In the genomic region with DNA sequence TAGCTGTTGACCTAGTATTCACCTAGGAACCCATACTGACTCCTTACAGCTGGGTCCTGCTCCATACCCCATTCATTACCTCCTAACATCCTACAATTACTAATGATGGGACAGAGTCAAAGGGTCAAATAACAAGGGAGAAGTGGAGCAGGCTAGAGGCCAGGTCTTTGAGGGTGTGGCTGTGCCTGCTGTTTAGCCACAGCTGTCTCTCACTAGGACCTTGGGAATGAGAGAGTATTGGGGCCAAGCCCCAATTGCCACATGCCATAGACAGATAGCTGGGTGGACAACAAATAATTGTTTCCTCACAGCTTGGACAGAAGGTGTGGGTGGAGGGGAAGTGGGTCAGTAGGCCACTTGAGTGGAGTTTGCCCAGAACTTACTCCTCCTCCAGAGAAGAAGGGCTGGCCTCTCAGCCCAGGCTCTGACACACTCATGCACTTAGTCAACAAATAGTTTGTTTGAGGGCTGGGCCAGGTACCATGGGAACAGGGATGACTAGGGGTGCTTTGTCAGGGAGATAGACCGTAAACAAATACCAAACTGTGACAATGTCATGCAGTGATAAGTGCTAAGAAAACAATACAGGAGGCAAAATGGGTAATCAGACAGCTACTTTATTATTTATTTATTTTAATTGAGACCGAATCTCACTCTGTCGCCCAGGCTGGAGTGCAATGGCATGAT, we compare ENCODE assay signal across 10 cellular contexts. TPM values are rescaled to one million over a fixed set of nuclear protein-coding genes. Genes with fewer than 3 reads are reported as not detected.
DNase-seq lines count a peak whose midpoint lies in the region; ATAC-seq, FAIRE-seq and TF ChIP-seq lines count a peak whose summit lies in the region.
"Had no signal": no experiment of that assay in that cellular context is flagged by ENCODE, and none has a peak within 500 bp of the region (broad histone marks: within the 10 kb centered on the region; RNA-seq: fewer than 3 reads in every experiment).

No MANE protein-coding gene starts in this region.

- no peak for TF ChIP-seq CTCF in astrocyte (IDR thresholded peaks at IDR 0.05; ENCODE audit: insufficient read depth, low read depth, low read length)
- TF ChIP-seq CTCF in hepatocyte (IDR thresholded peaks at IDR 0.05; ENCODE audit: poor library complexity): no peak

- peak overlapping the region; percentile 71 for H3K4me2 ChIP-seq in astrocyte (ENCODE audit: low read length)
- peak overlapping the region; percentile 52 for H3K4me2 ChIP-seq in hepatocyte
- H3K4me2 ChIP-seq in skeletal muscle satellite cell (ENCODE audit: low read length): peak overlapping the region; percentile 41
- H3K4me2 ChIP-seq: KMS-11 had no signal

- H3K79me2 ChIP-seq in astrocyte (ENCODE audit: insufficient read depth, low read length): peaks cover 99% of the 10 kb centered on the region
- peaks cover 95% of the 10 kb centered on the region for H3K79me2 ChIP-seq in hepatocyte

- H3K4me3 Mint-ChIP-seq in astrocyte (ENCODE audit: unreplicated experiment): peak overlapping the region; percentile 9

- ATAC-seq in HG03045 (IDR thresholded peaks at IDR 0.05; ENCODE audit: unreplicated experiment) (no peak), HG02571 (IDR thresholded peaks at IDR 0.05; ENCODE audit: unreplicated experiment) (no peak)

- H3K4me1 Mint-ChIP-seq in astrocyte (ENCODE audit: low read depth, unreplicated experiment): peaks cover 44% of the 10 kb centered on the region

- H3K9me3 ChIP-seq in astrocyte (ENCODE audit: insufficient read depth, low read depth, low read length): no peaks in the 10 kb centered on the region
- no peaks in the 10 kb centered on the region for H3K9me3 ChIP-seq in hepatocyte (ENCODE audit: low read depth)
- H3K9me3 ChIP-seq in skeletal muscle satellite cell (replicated peaks; ENCODE audit: low read length): no peaks in the 10 kb centered on the region
- H3K9me3 ChIP-seq: ovary had no signal

- WGBS in hepatocyte (ENCODE audit: low lambda C conversion rate, missing lambda C conversion rate): 42% methylated on average over 3 of the region's 3 CpGs

- peak; percentile 13 for DNase-seq in DMS79 treated with DMSO at 0.1 percent for 48 hours (lab: John Stamatoyannopoulos, UW)
- peak; percentile 34 for DNase-seq in NCI-H146 treated with DMSO at 0.1 percent for 48 hours (lab: John Stamatoyannopoulos, UW; ENCODE audit: unreplicated experiment)
- peak; percentile 88 for DNase-seq in astrocyte (ENCODE audit: low read depth)
- DNase-seq in hepatocyte (ENCODE audit: low spot score): peak; percentile 91
- DNase-seq in GM19240 (ENCODE audit: insufficient read length, low spot score): no peak

- no peaks in the 10 kb centered on the region for H3K36me3 ChIP-seq in astrocyte (ENCODE audit: insufficient read depth, low read length)
- H3K36me3 ChIP-seq in hepatocyte (replicated peaks; ENCODE audit: insufficient read depth, low read depth): no peaks in the 10 kb centered on the region
- peaks cover 15% of the 10 kb centered on the region for H3K36me3 ChIP-seq in skeletal muscle satellite cell (ENCODE audit: insufficient read depth, low read length)
- H3K36me3 ChIP-seq: ovary had no signal

- H3K36me3 Mint-ChIP-seq in astrocyte (ENCODE audit: low read depth, unreplicated experiment): peaks cover 19% of the 10 kb centered on the region

- no peaks in the 10 kb centered on the region for H3K9me2 ChIP-seq in hepatocyte (replicated peaks; ENCODE audit: insufficient read depth)

- H3K27ac ChIP-seq in astrocyte (ENCODE audit: low read depth, low read length) (peak overlapping the region; percentile 98), hepatocyte (peak overlapping the region; percentile 97)
- H3K27ac ChIP-seq: KMS-11, ovary had no signal

- H3K9ac ChIP-seq in astrocyte (ENCODE audit: low read length) (peak overlapping the region; percentile 83), skeletal muscle satellite cell (ENCODE audit: low read depth, low read length) (peak overlapping the region; percentile 83)
- H3K9ac ChIP-seq: KMS-11 had no signal

- H3K9me3 Mint-ChIP-seq in astrocyte (ENCODE audit: unreplicated experiment): no peaks in the 10 kb centered on the region

- H4K20me1 ChIP-seq in astrocyte (ENCODE audit: insufficient read depth, low read length) (peaks cover 93% of the 10 kb centered on the region), hepatocyte (ENCODE audit: insufficient read depth, poor library complexity, severe bottlenecking) (peaks cover 87% of the 10 kb centered on the region)

- no peak overlapping the region for H3K4me3 ChIP-seq in astrocyte (ENCODE audit: insufficient read depth, low read depth, low read length)
- no peak overlapping the region for H3K4me3 ChIP-seq in hepatocyte
- H3K4me3 ChIP-seq in skeletal muscle satellite cell (ENCODE audit: low read length): no peak overlapping the region
- H3K4me3 ChIP-seq: ovary had no signal

- H3K4me1 ChIP-seq in astrocyte (ENCODE audit: insufficient read depth, low read length): peaks cover 47% of the 10 kb centered on the region
- H3K4me1 ChIP-seq in hepatocyte (ENCODE audit: insufficient read depth): peaks cover 25% of the 10 kb centered on the region
- H3K4me1 ChIP-seq in skeletal muscle satellite cell (ENCODE audit: control insufficient read depth, insufficient read depth, low read length): peaks cover 57% of the 10 kb centered on the region

- H2AFZ ChIP-seq in astrocyte (ENCODE audit: low read depth, low read length) (no peak overlapping the region), hepatocyte (no peak overlapping the region)

- H3K27me3 Mint-ChIP-seq in astrocyte (ENCODE audit: low read depth, unreplicated experiment): no peaks in the 10 kb centered on the region

- peak; percentile 70 for FAIRE-seq in astrocyte (lab: Jason Lieb, UNC)

- no peaks in the 10 kb centered on the region for H3K27me3 ChIP-seq in astrocyte (ENCODE audit: insufficient read depth, low read length)
- H3K27me3 ChIP-seq in hepatocyte: no peaks in the 10 kb centered on the region
- no peaks in the 10 kb centered on the region for H3K27me3 ChIP-seq in skeletal muscle satellite cell (ENCODE audit: control insufficient read depth, insufficient read depth, low read length)
- H3K27me3 ChIP-seq: ovary had no signal

- peak overlapping the region; percentile 96 for H3K27ac Mint-ChIP-seq in astrocyte (ENCODE audit: unreplicated experiment)

RNA-seq across cellular contexts. Expression of a gene that starts 10.2 kb away (rescaled TPM):
- total RNA-seq in astrocyte: 67.3 and 79.3 TPM in 2 replicates
- total RNA-seq in hepatocyte: 28.5 and 38.1 TPM in 2 replicates
- polyA plus RNA-seq in hepatocyte: 84.0 and 115 TPM in 2 replicates
- 29.9 and 45.7 TPM in 2 replicates for total RNA-seq in skeletal muscle satellite cell (2012; rRNA removed)

RNA-seq across cellular contexts. Expression of a gene that starts 11.0 kb away (rescaled TPM):
- total RNA-seq in astrocyte (214 and 224 TPM in 2 replicates), hepatocyte (100 and 102 TPM in 2 replicates)
- polyA plus RNA-seq in hepatocyte: 197 and 216 TPM in 2 replicates
- total RNA-seq in skeletal muscle satellite cell (2012; rRNA removed): 139 and 222 TPM in 2 replicates

RNA-seq across cellular contexts. Expression of a gene that starts 15.2 kb away (rescaled TPM):
- total RNA-seq in astrocyte (61.5 and 64.8 TPM in 2 replicates), hepatocyte (41.1 and 46.3 TPM in 2 replicates)
- 59.0 and 76.7 TPM in 2 replicates for polyA plus RNA-seq in hepatocyte
- 50.0 and 55.0 TPM in 2 replicates for total RNA-seq in skeletal muscle satellite cell (2012; rRNA removed)

RNA-seq across cellular contexts. Expression of a gene that starts 15.6 kb away (rescaled TPM):
- 16.5 and 18.1 TPM in 2 replicates for total RNA-seq in astrocyte
- total RNA-seq in hepatocyte: 35.4 and 40.0 TPM in 2 replicates
- 36.7 and 36.9 TPM in 2 replicates for polyA plus RNA-seq in hepatocyte
- 17.0 and 26.0 TPM in 2 replicates for total RNA-seq in skeletal muscle satellite cell (2012; rRNA removed)

RNA-seq across cellular contexts. Expression of a gene that starts 27.0 kb away (rescaled TPM):
- total RNA-seq in astrocyte: 0.82 and 0.91 TPM in 2 replicates
- 0.73 TPM in 1 of 2 replicates, not detected in the other for total RNA-seq in hepatocyte
- polyA plus RNA-seq in hepatocyte: 1.6 TPM in 1 of 2 replicates, not detected in the other
- total RNA-seq in skeletal muscle satellite cell (2012; rRNA removed): 1.0 TPM in 1 of 2 replicates, not detected in the other
